Comparison of ENCODE assay signal across 9 cellular contexts in genomic region chr16:56538331-56538730, GRCh38. TPM values are rescaled to one million over a fixed set of nuclear protein-coding genes. Genes with fewer than 3 reads are reported as not detected.
"Had no signal": no experiment of that assay in that cellular context is flagged by ENCODE, and none has a peak within 500 bp of the region (broad histone marks: within the 10 kb centered on the region; RNA-seq: fewer than 3 reads in every experiment).

No MANE protein-coding gene starts in this region.

- DNase-seq: GDM1, GF-D8 had no signal

- ATAC-seq: GM12878 had no signal

- FAIRE-seq: G401.6, GM12878, GM12891, GM12892, GM18507, GM19239 had no signal

- H3K4me3 ChIP-seq: GM12878 had no signal

RNA-seq across cellular contexts. Expression of gene MT4, which starts 26.5 kb away (rescaled TPM):
- total RNA-seq: G401, GM12878 had no signal
- polyA plus RNA-seq: GM12878 had no signal

RNA-seq across cellular contexts. Expression of gene MT3, which starts 51.0 kb away (rescaled TPM):
- total RNA-seq: G401, GM12878 had no signal
